ENCODE assay signal across 13 cellular contexts in the genomic region with DNA sequence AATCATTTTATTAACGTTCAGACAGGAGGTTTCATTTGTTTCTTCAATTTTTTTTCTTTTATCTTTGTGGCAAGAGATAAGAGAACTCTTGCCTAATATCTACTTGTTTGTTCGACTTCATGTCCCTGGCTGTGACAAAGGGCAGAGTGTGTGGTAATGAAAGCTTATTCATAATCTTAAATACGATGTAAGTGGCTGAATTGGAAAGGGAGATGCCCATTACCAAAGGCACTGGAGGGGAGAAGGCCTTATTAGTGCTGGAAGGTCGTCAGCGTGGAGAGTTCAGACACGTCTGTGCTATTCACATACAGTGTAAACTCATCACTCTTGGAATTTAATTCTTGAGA. TPM values are rescaled to one million over a fixed set of nuclear protein-coding genes. Genes with fewer than 3 reads are reported as not detected.
DNase-seq lines count a peak whose midpoint lies in the region; ATAC-seq and TF ChIP-seq lines count a peak whose summit lies in the region.
"Had no signal": no experiment of that assay in that cellular context is flagged by ENCODE, and none has a peak within 500 bp of the region (broad histone marks: within the 10 kb centered on the region; RNA-seq: fewer than 3 reads in every experiment).

No MANE protein-coding gene starts in this region.

- no peaks in the 10 kb centered on the region for H3K79me1 ChIP-seq in mesenchymal stem cell (replicated peaks; ENCODE audit: low read length, poor library complexity, severe bottlenecking)

- no peaks in the 10 kb centered on the region for H3K36me3 ChIP-seq in right lobe of liver
- H3K36me3 ChIP-seq in CD4-positive, alpha-beta memory T cell (ENCODE audit: insufficient read depth, low read length): no peaks in the 10 kb centered on the region
- H3K36me3 ChIP-seq in mesenchymal stem cell (ENCODE audit: control insufficient read depth in 1 of 2, insufficient read depth in 2 of 2, low read depth in 1 of 2, low read length in 2 of 2): no peaks in the 10 kb centered on the region

- H2AK5ac ChIP-seq in mesenchymal stem cell (ENCODE audit: low read length, severe bottlenecking): no peak overlapping the region

- CTCF ChIA-PET in CD4-positive, alpha-beta memory T cell (lab: Charles Lee; ENCODE audit: partially characterized antibody): no interaction called here
- CTCF ChIA-PET in MCF 10A (lab: Yijun Ruan, JAX): no interaction called here

- H3K9me3 Mint-ChIP-seq in CD4-positive, alpha-beta memory T cell: no peaks in the 10 kb centered on the region
- no peaks in the 10 kb centered on the region for H3K9me3 Mint-ChIP-seq in MCF 10A (ENCODE audit: unreplicated experiment)

- H3K4me3 ChIP-seq in fibroblast of villous mesenchyme (ENCODE audit: low read depth, low read length) (no peak overlapping the region), right lobe of liver (no peak overlapping the region), mesenchymal stem cell (ENCODE audit: insufficient read depth in 1 of 2, low read depth in 1 of 2, low read length in 2 of 2) (no peak overlapping the region)
- no peak overlapping the region for H3K4me3 ChIP-seq in CD4-positive, alpha-beta memory T cell (ENCODE audit: low read length in 2 of 2)
- H3K4me3 ChIP-seq: MG63 had no signal

- TF ChIP-seq CTCF in fibroblast of villous mesenchyme (IDR thresholded peaks at IDR 0.05; ENCODE audit: insufficient read depth, low read depth, low read length): no peak
- TF ChIP-seq CTCF in right lobe of liver (IDR thresholded peaks at IDR 0.05): no peak
- TF ChIP-seq CTCF in MCF 10A (IDR thresholded peaks at IDR 0.05; ENCODE audit: unreplicated experiment): no peak

- H3K14ac ChIP-seq in mesenchymal stem cell (ENCODE audit: low read length in 2 of 2): no peak overlapping the region

- H3K4me1 Mint-ChIP-seq in CD4-positive, alpha-beta memory T cell: peaks cover 0 to 2% (median 0%) of the 10 kb centered on the region in 4 donors
- no peaks in the 10 kb centered on the region for H3K4me1 Mint-ChIP-seq in MCF 10A (ENCODE audit: insufficient read depth, unreplicated experiment)

- intact Hi-C loops in Right ventricle myocardium superior (cut with DNase I): no loop called here
- intact Hi-C loops in left cardiac atrium (cut with DNase I): no loop called here
- intact Hi-C loops in right lobe of liver (cut with DNase I): no loop called here
- intact Hi-C loops in CD4-positive, alpha-beta memory T cell (cut with micrococcal nuclease): no loop called here
- intact Hi-C loops in MCF 10A (cut with micrococcal nuclease): no loop called here

- no peak overlapping the region for H2BK120ac ChIP-seq in mesenchymal stem cell (ENCODE audit: low read depth, low read length)

- no peak overlapping the region for H2BK15ac ChIP-seq in mesenchymal stem cell (ENCODE audit: low read depth, poor library complexity, severe bottlenecking)

- H3K4ac ChIP-seq in mesenchymal stem cell (ENCODE audit: low read depth in 1 of 2, low read length in 2 of 2): no peak overlapping the region

- no peak overlapping the region for H2AFZ ChIP-seq in mesenchymal stem cell (ENCODE audit: low read depth, low read length)

- no peak overlapping the region for H3K4me3 Mint-ChIP-seq in CD4-positive, alpha-beta memory T cell
- H3K4me3 Mint-ChIP-seq in MCF 10A (ENCODE audit: unreplicated experiment): no peak overlapping the region

- no peak for TF ChIP-seq POLR2A in right lobe of liver (IDR thresholded peaks at IDR 0.05)

- WGBS in right lobe of liver (ENCODE audit: insufficient coverage, low coverage, low lambda C conversion rate, missing lambda C conversion rate): 28% methylated on average over 6 of the region's 6 CpGs
- 94% methylated on average over 2 of the region's 6 CpGs for WGBS in mesenchymal stem cell

- POLR2A ChIA-PET in CD4-positive, alpha-beta memory T cell (lab: Charles Lee; ENCODE audit: partially characterized antibody): no interaction called here
- POLR2A ChIA-PET in MCF 10A (lab: Yijun Ruan, JAX): interaction anchor here (0.7 kb wide), 1 partner anchor 1238 kb away, joined by 4 read pairs; no protein-coding TSS in a partner anchor

- no peak overlapping the region for H3K9ac ChIP-seq in mesenchymal stem cell (ENCODE audit: low read length)

- no peaks in the 10 kb centered on the region for H3K27me3 Mint-ChIP-seq in CD4-positive, alpha-beta memory T cell
- no peaks in the 10 kb centered on the region for H3K27me3 Mint-ChIP-seq in MCF 10A (ENCODE audit: insufficient read depth, unreplicated experiment)

- H4K91ac ChIP-seq in mesenchymal stem cell (ENCODE audit: low read length): no peak overlapping the region

- H3K27ac ChIP-seq in right lobe of liver (peak overlapping the region in 2 of 3 donors; percentile 71 to 90), mesenchymal stem cell (ENCODE audit: low read length, poor library complexity, severe bottlenecking) (no peak overlapping the region)
- no peak overlapping the region for H3K27ac ChIP-seq in CD4-positive, alpha-beta memory T cell (ENCODE audit: low read depth, low read length)

- H3K9me3 ChIP-seq in right lobe of liver (no peaks in the 10 kb centered on the region), mesenchymal stem cell (ENCODE audit: control insufficient read depth, low read length) (no peaks in the 10 kb centered on the region)
- no peaks in the 10 kb centered on the region for H3K9me3 ChIP-seq in CD4-positive, alpha-beta memory T cell (ENCODE audit: control insufficient read depth in 1 of 2, low read length in 2 of 2)
- H3K9me3 ChIP-seq: MG63 had no signal

- no peak overlapping the region for H3K23ac ChIP-seq in mesenchymal stem cell (ENCODE audit: low read length in 2 of 2)

- H2BK5ac ChIP-seq in mesenchymal stem cell (ENCODE audit: low read depth, low read length, poor library complexity, severe bottlenecking): no peak overlapping the region

- peak; percentile 43 for ATAC-seq in Right ventricle myocardium superior (ENCODE audit: poor library complexity)
- no peak for ATAC-seq in left cardiac atrium
- ATAC-seq in right lobe of liver: peak; percentile 56 to 79 (median 65)

- H3K4me1 ChIP-seq in right lobe of liver (peaks cover 0 to 31% (median 0%) of the 10 kb centered on the region in 4 donors), mesenchymal stem cell (ENCODE audit: control insufficient read depth, insufficient read depth, low read depth, low read length) (peaks cover 1% of the 10 kb centered on the region)
- H3K4me1 ChIP-seq in CD4-positive, alpha-beta memory T cell (ENCODE audit: insufficient read depth, low read length): no peaks in the 10 kb centered on the region

- H3K27ac Mint-ChIP-seq in CD4-positive, alpha-beta memory T cell: no peak overlapping the region
- no peak overlapping the region for H3K27ac Mint-ChIP-seq in MCF 10A (ENCODE audit: low read depth, unreplicated experiment)

- DNase-seq in Right ventricle myocardium superior (no peak), left cardiac atrium (no peak), fibroblast of villous mesenchyme (ENCODE audit: low read depth) (peak; percentile 5), right lobe of liver (peak in 1 of 3 donors; percentile 56), mesenchymal stem cell (no peak), MCF 10A (ENCODE audit: unreplicated experiment) (no peak)
- no peak for DNase-seq in CD4-positive, alpha-beta memory T cell
- DNase-seq: KBM-7, MG63, NCI-H2029, NCI-H69, RPMI8226, SHP77 treated with DMSO at 0.1 percent for 48 hours had no signal

- no peak overlapping the region for H3K18ac ChIP-seq in mesenchymal stem cell (ENCODE audit: low read depth in 1 of 2, low read length in 2 of 2)

- BruUV-seq in MCF 10A (replicated peaks; lab: Mats Ljungman, UMichigan): no TSS peak

- H3K4me2 ChIP-seq in mesenchymal stem cell (ENCODE audit: low read length, poor library complexity, severe bottlenecking): no peak overlapping the region

- peaks cover 0 to 14% of the 10 kb centered on the region in 2 donors for H3K36me3 Mint-ChIP-seq in CD4-positive, alpha-beta memory T cell
- H3K36me3 Mint-ChIP-seq in MCF 10A (ENCODE audit: insufficient read depth, unreplicated experiment): no peaks in the 10 kb centered on the region

- H4K8ac ChIP-seq in mesenchymal stem cell (ENCODE audit: low read length): no peak overlapping the region

- H3K27me3 ChIP-seq in right lobe of liver (no peaks in the 10 kb centered on the region), mesenchymal stem cell (ENCODE audit: control insufficient read depth in 1 of 2, insufficient read depth in 1 of 2, low read length in 2 of 2) (no peaks in the 10 kb centered on the region)
- no peaks in the 10 kb centered on the region for H3K27me3 ChIP-seq in CD4-positive, alpha-beta memory T cell (ENCODE audit: insufficient read depth, low read length)
- H3K27me3 ChIP-seq: MG63 had no signal

- H2BK12ac ChIP-seq in mesenchymal stem cell (ENCODE audit: low read length in 2 of 2): no peak overlapping the region

RNA-seq across cellular contexts. Expression of a gene that starts 54.0 kb away (rescaled TPM):
- 4.7 TPM for total RNA-seq in Right ventricle myocardium superior
- total RNA-seq in left cardiac atrium: 1 to 10 TPM; 5.2 to 5.6 TPM
- total RNA-seq in fibroblast of villous mesenchyme: 13.2 and 18.6 TPM in 2 replicates
- 1 to 10 TPM; 1.6 to 10.0 (median 2.4) TPM for total RNA-seq in right lobe of liver
- 1 to 10 TPM; 4.9 to 5.1 TPM for total RNA-seq in CD4-positive, alpha-beta memory T cell
- 1 to 10 TPM; 4.1 to 5.0 TPM for polyA plus RNA-seq in CD4-positive, alpha-beta memory T cell
- 4.6 TPM for polyA plus RNA-seq in mesenchymal stem cell (2013, experiment 1 of 2)
- polyA plus RNA-seq in mesenchymal stem cell (2013, experiment 2 of 2): 4.7 TPM
- total RNA-seq in MCF 10A (2022): 13.4 and 17.5 TPM in 2 replicates

Comparison
In these comparisons a context has a peak if more than half of its experiments do, and no peak if none do; other contexts are left out.
1. ATAC-seq: peak in Right ventricle myocardium superior (single experiment) and right lobe of liver (4 of 4); none in left cardiac atrium (0 of 2).
2. H3K27ac ChIP-seq: peak in right lobe of liver (2 of 3); none in CD4-positive, alpha-beta memory T cell (single experiment) and mesenchymal stem cell (single experiment).